ENCODE assay signal across 1 cellular context in the genomic region with DNA sequence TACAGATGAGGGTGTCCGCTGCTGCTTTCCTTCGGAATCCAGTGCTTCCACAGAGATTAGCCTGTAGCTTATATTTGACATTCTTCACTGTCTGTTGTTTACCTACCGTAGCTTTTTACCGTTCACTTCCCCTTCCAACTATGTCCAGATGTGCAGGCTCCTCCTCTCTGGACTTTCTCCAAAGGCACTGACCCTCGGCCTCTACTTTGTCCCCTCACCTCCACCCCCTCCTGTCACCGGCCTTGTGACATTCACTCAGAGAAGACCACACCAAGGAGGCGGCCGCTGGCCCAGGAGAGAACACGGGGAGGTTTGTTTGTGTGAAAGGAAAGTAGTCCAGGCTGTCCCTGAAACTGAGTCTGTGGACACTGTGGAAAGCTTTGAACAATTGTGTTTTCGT.
TF ChIP-seq lines count a peak whose summit lies in the region.

No MANE protein-coding gene starts in this region.

TF ChIP-seq in H1, 55 proteins besides CTCF, POLR2A, EP300 and RAD21:
- TF ChIP-seq CBX8 (IDR thresholded peaks at IDR 0.05; ENCODE audit: borderline replicate concordance, low read depth, low read length) (no peak), KDM5A (IDR thresholded peaks at IDR 0.05; ENCODE audit: low read length) (no peak), ATF3 (IDR thresholded peaks at IDR 0.05; ENCODE audit: insufficient read depth, low read depth, low read length) (no peak), BACH1 (IDR thresholded peaks at IDR 0.05; ENCODE audit: low read length) (no peak)
TF ChIP-seq in H1: peak in this region for 0.
